In genomic region chr3:11271986-11272904, GRCh38 we compare ENCODE assay signal across 8 cellular contexts. TPM values are rescaled to one million over a fixed set of nuclear protein-coding genes. Genes with fewer than 3 reads are reported as not detected.
DNase-seq lines count a peak whose midpoint lies in the region; TF ChIP-seq lines count a peak whose summit lies in the region.

Gene ATG7 (plus strand): TSS chr3:11272397. CDS start chr3:11298696, 26,299 bp downstream.

- DNase-seq in GM03348 (ENCODE audit: low spot score), result peak; percentile 99
- DNase-seq in HEK293T (ENCODE audit: extremely low spot score), result peak; percentile 99
- DNase-seq in MV-4-11 (lab: John Stamatoyannopoulos, UW), result peak; percentile 94
- DNase-seq in SK-MEL-5 (ENCODE audit: low read depth, low spot score), result peak; percentile 96
- peak; percentile 96 for DNase-seq in activated naive CD4-positive, alpha-beta T cell treated with Interleukin-2 at 50 U/mL for 16 hours
- peak; percentile 91 for DNase-seq in foreskin melanocyte
- peak; percentile 95 for DNase-seq in neuronal stem cell (ENCODE audit: low spot score)

- no peak within 1 kb of the TSS for H2BK120ac ChIP-seq in neuronal stem cell (ENCODE audit: low read depth, low read length)

- H3K4me2 ChIP-seq in neuronal stem cell (ENCODE audit: insufficient read depth, low read length, poor library complexity, severe bottlenecking), result peak within 1 kb of the TSS; percentile 76

- TF ChIP-seq CTCF in subcutaneous adipose tissue (IDR thresholded peaks at IDR 0.05; ENCODE audit: low read depth), result no peak

- H2BK15ac ChIP-seq in neuronal stem cell (ENCODE audit: low read length), result no peak within 1 kb of the TSS

- in situ Hi-C loops in SK-MEL-5 (cut with HindIII; ENCODE audit: low pct_unique_long_range_greater_than_20kb, low sequenced_read_pairs), result no loop called here

- H3K27me3 ChIP-seq in neuronal stem cell (ENCODE audit: control insufficient read depth in 3 of 3, insufficient read depth in 3 of 3, low read depth in 1 of 3, low read length in 3 of 3), result no peaks in the 10 kb centered on the region

- H2BK12ac ChIP-seq in neuronal stem cell (ENCODE audit: low read length), result no peak within 1 kb of the TSS

- H3K9ac ChIP-seq in neuronal stem cell (ENCODE audit: low read depth, low read length, poor library complexity), result peak within 1 kb of the TSS; percentile 89

- H3K4me1 ChIP-seq in neuronal stem cell (ENCODE audit: control insufficient read depth in 2 of 2, insufficient read depth in 1 of 2, low read depth in 1 of 2, low read length in 2 of 2), result peaks cover 3 to 5% of the 10 kb centered on the region in 2 donors

- no peak within 1 kb of the TSS for H3K27ac ChIP-seq in neuronal stem cell (replicated peaks; ENCODE audit: low read length)

- H3K23ac ChIP-seq in neuronal stem cell (ENCODE audit: low read depth, low read length, poor library complexity), result peak within 1 kb of the TSS; percentile 98

- no peak within 1 kb of the TSS for H3K14ac ChIP-seq in neuronal stem cell (ENCODE audit: low read length)

- peaks cover 0 to 1% of the 10 kb centered on the region in 2 donors for H3K36me3 ChIP-seq in neuronal stem cell (replicated peaks in 1 of 2; ENCODE audit: control insufficient read depth in 2 of 2, insufficient read depth in 2 of 2, low read length in 2 of 2)

- H4K91ac ChIP-seq in neuronal stem cell (ENCODE audit: low read depth, low read length, poor library complexity), result no peak within 1 kb of the TSS

- no peaks in the 10 kb centered on the region for H3K9me3 ChIP-seq in neuronal stem cell (replicated peaks in 1 of 2; ENCODE audit: control insufficient read depth in 2 of 2, insufficient read depth in 1 of 2, low read depth in 1 of 2, low read length in 2 of 2)

- WGBS in neuronal stem cell (ENCODE audit: extremely low coverage in 2 of 2, insufficient read length in 2 of 2, insufficient replicate concordance in 1 of 2), 2 donors, result no CpG with 5 or more reads among the region's 51 CpGs

- H3K18ac ChIP-seq in neuronal stem cell (ENCODE audit: low read length), result peak within 1 kb of the TSS; percentile 84

- peak within 1 kb of the TSS; percentile 93 for H2AFZ ChIP-seq in neuronal stem cell (ENCODE audit: low read length)

- H2AK5ac ChIP-seq in neuronal stem cell (ENCODE audit: low read depth, low read length), result peak within 1 kb of the TSS; percentile 67

- CTCF ChIA-PET in HEK293T (lab: Yijun Ruan, JAX), result no interaction called here

- H2BK5ac ChIP-seq in neuronal stem cell (ENCODE audit: low read length), result no peak within 1 kb of the TSS

- POLR2A ChIA-PET in HEK293T (lab: Yijun Ruan, JAX), result interaction anchor here (0.6 to 2.7 kb wide), 19 partner anchors 9 to 338 kb away, joined by 3 to 20 read pairs (median 4); no protein-coding TSS in a partner anchor

- no peak within 1 kb of the TSS for H4K8ac ChIP-seq in neuronal stem cell (ENCODE audit: low read depth, low read length)

- H3K4ac ChIP-seq in neuronal stem cell (ENCODE audit: low read length), result no peak within 1 kb of the TSS

- H3K4me3 ChIP-seq in neuronal stem cell (ENCODE audit: low read length in 2 of 2), result peak within 1 kb of the TSS; percentile 81 to 93

- peaks cover 2% of the 10 kb centered on the region for H3K79me1 ChIP-seq in neuronal stem cell (ENCODE audit: low read depth, low read length)

TF ChIP-seq in HEK293T, 16 proteins besides CTCF, POLR2A, EP300 and RAD21:
- TF ChIP-seq SP1 (IDR thresholded peaks at IDR 0.05) (no peak), CTBP1 (IDR thresholded peaks at IDR 0.05; ENCODE audit: borderline replicate concordance) (no peak), ELF4 (IDR thresholded peaks at IDR 0.05) (peak; percentile 94), FOXA1 (IDR thresholded peaks at IDR 0.05) (no peak), ARNT (IDR thresholded peaks at IDR 0.05) (no peak), LEF1 (IDR thresholded peaks at IDR 0.05; ENCODE audit: borderline replicate concordance) (no peak), SUZ12 (IDR thresholded peaks at IDR 0.05) (no peak), FOXM1 (IDR thresholded peaks at IDR 0.05; ENCODE audit: borderline replicate concordance) (no peak), L3MBTL2 (conservative IDR thresholded peaks at IDR 0.05) (no peak), NFRKB (IDR thresholded peaks at IDR 0.05) (no peak), HDGF (IDR thresholded peaks at IDR 0.05; ENCODE audit: borderline replicate concordance) (no peak), TARDBP (IDR thresholded peaks at IDR 0.05) (no peak), FOXK2 (IDR thresholded peaks at IDR 0.05) (0 out of 2 replicates have a peak, but pooled peaks have one; percentile 22), ZNF384 (IDR thresholded peaks at IDR 0.05) (no peak)
- TF ChIP-seq, protein P1, sequence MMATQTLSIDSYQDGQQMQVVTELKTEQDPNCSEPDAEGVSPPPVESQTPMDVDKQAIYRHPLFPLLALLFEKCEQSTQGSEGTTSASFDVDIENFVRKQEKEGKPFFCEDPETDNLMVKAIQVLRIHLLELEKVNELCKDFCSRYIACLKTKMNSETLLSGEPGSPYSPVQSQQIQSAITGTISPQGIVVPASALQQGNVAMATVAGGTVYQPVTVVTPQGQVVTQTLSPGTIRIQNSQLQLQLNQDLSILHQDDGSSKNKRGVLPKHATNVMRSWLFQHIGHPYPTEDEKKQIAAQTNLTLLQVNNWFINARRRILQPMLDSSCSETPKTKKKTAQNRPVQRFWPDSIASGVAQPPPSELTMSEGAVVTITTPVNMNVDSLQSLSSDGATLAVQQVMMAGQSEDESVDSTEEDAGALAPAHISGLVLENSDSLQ (IDR thresholded peaks at IDR 0.05), result no peak

RNA-seq across cellular contexts. Expression of gene ATG7, which starts in this region (rescaled TPM):
- 30.0 and 30.7 TPM in 2 replicates for total RNA-seq in SK-MEL-5 (2014; rRNA removed; shearing (Covaris generic))
- 40.8 and 44.6 TPM in 2 replicates for polyA plus RNA-seq in SK-MEL-5 (2015; cell fraction: cytosol; rRNA removed)
- polyA plus RNA-seq in SK-MEL-5 (2015; cell fraction: nucleus; rRNA removed), result 40.2 and 55.7 TPM in 2 replicates
- 10.9 TPM for polyA plus RNA-seq in neuronal stem cell (2013, experiment 1 of 2)
- 9.7 TPM for polyA plus RNA-seq in neuronal stem cell (2013, experiment 2 of 2)
- 100 to 1,000 TPM in 1 of 4 donors, 10 to 100 TPM in 3; 55.0 to 130 (median 87.5) TPM for total RNA-seq in subcutaneous adipose tissue
